Comparison of ENCODE assay signal across 1 cellular context in genomic region chr12:79512068-79512467, GRCh38.
TF ChIP-seq lines count a peak whose summit lies in the region.

No MANE protein-coding gene starts in this region.

TF ChIP-seq in SK-N-SH treated with all-trans-retinoic acid at 6 μM for 48 hours, 23 proteins besides CTCF, POLR2A, EP300 and RAD21 (continued from another document):
- TF ChIP-seq CSRNP3 (CRISPR knock-in tag; IDR thresholded peaks at IDR 0.05) (no peak), CREB5 (CRISPR knock-in tag; IDR thresholded peaks at IDR 0.05; ENCODE audit: low read depth) (no peak), ZNF8 (CRISPR knock-in tag; IDR thresholded peaks at IDR 0.05) (no peak)
